9 cellular contexts compared by ENCODE assay signal in the genomic region with DNA sequence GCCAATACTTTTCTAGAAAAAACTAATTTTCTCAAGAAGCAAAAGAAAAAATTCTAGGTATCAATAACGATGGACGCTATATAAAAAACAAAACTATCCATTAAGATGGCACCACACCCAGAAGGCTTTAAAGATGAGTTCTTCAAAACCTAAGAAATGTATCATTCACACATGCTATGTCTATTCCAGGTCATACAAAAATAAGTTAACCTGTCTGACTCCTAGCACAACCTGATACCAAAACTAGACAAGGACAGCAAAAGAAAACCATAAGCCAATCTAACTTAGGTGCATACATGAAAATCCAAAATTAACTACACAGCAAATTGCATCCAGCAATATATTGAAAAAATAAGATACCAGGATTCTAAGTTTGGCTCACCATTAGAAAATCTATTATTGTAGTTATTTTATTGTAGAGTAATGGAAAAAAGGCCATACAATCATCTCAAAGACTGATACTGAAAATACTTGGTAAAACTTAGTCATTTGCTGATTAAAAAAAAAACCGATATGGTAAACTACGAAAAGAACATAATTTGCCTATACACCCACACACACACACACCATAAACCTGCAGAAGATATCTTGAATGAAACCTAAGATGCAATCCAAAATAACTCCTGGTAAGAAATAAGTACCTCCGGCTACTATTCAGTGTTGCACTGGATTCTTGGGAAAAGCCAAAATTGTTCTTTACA. TPM values are rescaled to one million over a fixed set of nuclear protein-coding genes. Genes with fewer than 3 reads are reported as not detected.
A peak's percentile ranks its signal among the peaks of the same experiment; 100 is the strongest.
DNase-seq lines count a peak whose midpoint lies in the region; ATAC-seq and TF ChIP-seq lines count a peak whose summit lies in the region.
"Had no signal": no experiment of that assay in that cellular context is flagged by ENCODE, and none has a peak within 500 bp of the region (broad histone marks: within the 10 kb centered on the region; RNA-seq: fewer than 3 reads in every experiment).

No MANE protein-coding gene starts in this region.

- peaks cover 9% of the 10 kb centered on the region for H3K36me3 Mint-ChIP-seq in activated T-cell treated with anti-CD3 and anti-CD28 coated beads, Interleukin-2, amount 50 U/mL, for 4 hours (ENCODE audit: insufficient read depth)

- DNase-seq in activated T-cell treated with anti-CD3 and anti-CD28 coated beads, Interleukin-2, amount 50 U/mL, for 4 hours = no peak
- no peak for DNase-seq in activated T-cell treated with anti-CD3 and anti-CD28 coated beads, Interleukin-2, amount 50 U/mL, for 48 hours
- DNase-seq in SJSA1 (ENCODE audit: low read depth in 1 of 2, low spot score in 2 of 2) = no peak
- no peak for DNase-seq in hepatocyte (ENCODE audit: low spot score)
- no peak for DNase-seq in stomach
- DNase-seq in NCI-H2171 treated with DMSO at 0.1 percent for 48 hours (lab: John Stamatoyannopoulos, UW) = no peak
- DNase-seq in DMS 273 treated with DMSO at 0.1 percent for 48 hours (lab: John Stamatoyannopoulos, UW) = no peak
- DNase-seq in NOMO-1 treated with DMSO at 0.1 percent for 48 hours (lab: John Stamatoyannopoulos, UW; ENCODE audit: unreplicated experiment) = no peak

- WGBS in hepatocyte (ENCODE audit: low lambda C conversion rate, missing lambda C conversion rate) = 95% methylated on average over 5 of the region's 5 CpGs
- WGBS in stomach, 5 donors = 66 to 78% (median 69%) methylated on average over 5 of the region's 5 CpGs

- peaks cover 3% of the 10 kb centered on the region for H3K79me2 ChIP-seq in hepatocyte

- peaks cover 4% of the 10 kb centered on the region for H3K9me3 Mint-ChIP-seq in activated T-cell treated with anti-CD3 and anti-CD28 coated beads, Interleukin-2, amount 50 U/mL, for 4 hours

- H3K4me1 ChIP-seq in SJSA1 (replicated peaks) (peaks cover 11% of the 10 kb centered on the region), hepatocyte (ENCODE audit: insufficient read depth) (no peaks in the 10 kb centered on the region), stomach (peaks cover 0 to 15% (median 10%) of the 10 kb centered on the region in 4 donors)

- H3K27me3 Mint-ChIP-seq in activated T-cell treated with anti-CD3 and anti-CD28 coated beads, Interleukin-2, amount 50 U/mL, for 4 hours (ENCODE audit: low read depth) = no peaks in the 10 kb centered on the region

- H3K4me3 Mint-ChIP-seq in activated T-cell treated with anti-CD3 and anti-CD28 coated beads, Interleukin-2, amount 50 U/mL, for 4 hours = peak overlapping the region; percentile 89

- no peak for TF ChIP-seq POLR2A in stomach (IDR thresholded peaks at IDR 0.05)

- TF ChIP-seq EP300 in stomach (IDR thresholded peaks at IDR 0.05) = no peak

- no peak for TF ChIP-seq CTCF in hepatocyte (IDR thresholded peaks at IDR 0.05; ENCODE audit: poor library complexity)
- TF ChIP-seq CTCF in stomach (IDR thresholded peaks at IDR 0.05) = no peak

- H3K9me2 ChIP-seq in hepatocyte (replicated peaks; ENCODE audit: insufficient read depth) = no peaks in the 10 kb centered on the region

- intact Hi-C loops in stomach (cut with DNase I; ENCODE audit: low total_unique reads) = no loop called here

- H3K4me1 Mint-ChIP-seq in activated T-cell treated with anti-CD3 and anti-CD28 coated beads, Interleukin-2, amount 50 U/mL, for 4 hours (ENCODE audit: low read depth) = peaks cover 60% of the 10 kb centered on the region

- H3K27ac ChIP-seq in SJSA1 (no peak overlapping the region), hepatocyte (no peak overlapping the region), stomach (peak overlapping the region in 4 of 5 donors; percentile 93 to 99 (median 96))
- H3K27ac ChIP-seq: BLaER1 treated with 17β-estradiol and CSF1 and Interleukin-3, amounts not matched to agents 10 nM and 100 nM had no signal

- H3K27me3 ChIP-seq in SJSA1 (replicated peaks) (no peaks in the 10 kb centered on the region), hepatocyte (no peaks in the 10 kb centered on the region), stomach (no peaks in the 10 kb centered on the region)
- H3K27me3 ChIP-seq: BLaER1 treated with 17β-estradiol and CSF1 and Interleukin-3, amounts not matched to agents 10 nM and 100 nM had no signal

- H3K36me3 ChIP-seq in SJSA1 (no peaks in the 10 kb centered on the region), hepatocyte (replicated peaks; ENCODE audit: insufficient read depth, low read depth) (no peaks in the 10 kb centered on the region), stomach (no peaks in the 10 kb centered on the region)

- ATAC-seq in activated T-cell treated with anti-CD3 and anti-CD28 coated beads, Interleukin-2, amount 50 U/mL, for 4 hours = peak; percentile 40 to 58

- no peaks in the 10 kb centered on the region for H3K9me3 ChIP-seq in SJSA1 (replicated peaks)
- H3K9me3 ChIP-seq in hepatocyte (ENCODE audit: low read depth) = no peaks in the 10 kb centered on the region
- no peaks in the 10 kb centered on the region for H3K9me3 ChIP-seq in stomach

- H3K4me3 ChIP-seq in SJSA1 (peak overlapping the region; percentile 66; the same call in 1 of the 2 replicates), hepatocyte (peak overlapping the region; percentile 28), stomach (peak overlapping the region; percentile 54 to 66 (median 60))
- H3K4me3 ChIP-seq: BLaER1 treated with 17β-estradiol and CSF1 and Interleukin-3, amounts not matched to agents 10 nM and 100 nM had no signal

- peak overlapping the region; percentile 68 for H3K4me2 ChIP-seq in hepatocyte
- H3K4me2 ChIP-seq: BLaER1 treated with 17β-estradiol and CSF1 and Interleukin-3, amounts not matched to agents 10 nM and 100 nM had no signal

- peak overlapping the region; percentile 82 for H2AFZ ChIP-seq in hepatocyte

- H4K20me1 ChIP-seq in hepatocyte (ENCODE audit: insufficient read depth, poor library complexity, severe bottlenecking) = no peaks in the 10 kb centered on the region
- H4K20me1 ChIP-seq: BLaER1 treated with 17β-estradiol and CSF1 and Interleukin-3, amounts not matched to agents 10 nM and 100 nM had no signal

RNA-seq across cellular contexts. Expression of a gene that starts 55.0 kb away (rescaled TPM):
- total RNA-seq in activated T-cell treated with anti-CD3 and anti-CD28 coated beads, Interleukin-2, amount 50 U/mL, for 4 hours = 10 to 100 TPM; 16.3 to 20.6 (median 17.0) TPM
- total RNA-seq in SJSA1 (2014; rRNA removed; shearing (Covaris generic)) = 11.8 and 14.4 TPM in 2 replicates
- total RNA-seq in hepatocyte = 8.3 and 8.8 TPM in 2 replicates
- 3.9 and 5.5 TPM in 2 replicates for polyA plus RNA-seq in hepatocyte
- total RNA-seq in stomach = 10 to 100 TPM; 14.8 to 50.7 (median 22.6) TPM
- polyA plus RNA-seq in stomach = 1 to 10 TPM; 4.3 to 9.9 (median 4.3) TPM

Comparison
In these comparisons a context has a peak if more than half of its experiments do, and no peak if none do; other contexts are left out.
1. H3K27ac ChIP-seq: peak in stomach (4 of 5); none in SJSA1 (single experiment) and hepatocyte (single experiment).
2. Peak in every context shown above with its lines, with median percentiles within 50 percentile points of each other: H3K4me3 ChIP-seq.